In the genomic region with DNA sequence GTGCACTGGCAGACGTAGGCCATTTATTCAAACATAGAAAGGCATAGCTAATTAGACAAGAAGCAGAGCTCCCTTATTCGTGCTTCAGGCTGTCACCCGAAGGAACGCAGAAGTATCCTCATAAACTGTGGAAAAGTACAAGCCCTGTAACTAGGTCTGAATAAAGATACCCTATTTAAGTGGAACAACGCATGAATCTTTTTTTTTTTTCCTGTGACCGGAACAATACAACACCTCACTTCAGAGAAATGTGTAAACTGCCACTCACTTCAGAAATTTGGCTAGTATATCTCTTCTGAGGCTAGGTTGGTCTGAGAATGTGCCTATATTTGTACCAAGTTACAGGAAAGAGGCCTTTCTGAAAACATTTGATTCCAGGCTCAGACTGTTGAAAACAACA, we compare ENCODE assay signal across 22 cellular contexts. TPM values are rescaled to one million over a fixed set of nuclear protein-coding genes. Genes with fewer than 3 reads are reported as not detected.
DNase-seq lines count a peak whose midpoint lies in the region; ATAC-seq and FAIRE-seq lines count a peak whose summit lies in the region.
"Had no signal": no experiment of that assay in that cellular context is flagged by ENCODE, and none has a peak within 500 bp of the region (broad histone marks: within the 10 kb centered on the region; RNA-seq: fewer than 3 reads in every experiment).

No MANE protein-coding gene starts in this region.

- H3K36me3 ChIP-seq in small intestine (ENCODE audit: control insufficient read depth in 2 of 2, insufficient read depth in 2 of 2, low read length in 2 of 2) = no peaks in the 10 kb centered on the region
- H3K36me3 ChIP-seq: BE2C had no signal

- H3K27me3 ChIP-seq in small intestine (ENCODE audit: control insufficient read depth in 2 of 2, insufficient read depth in 2 of 2, low read length in 2 of 2) = no peaks in the 10 kb centered on the region
- H3K27me3 ChIP-seq: BE2C, dorsolateral prefrontal cortex, testis had no signal

- no peak for FAIRE-seq in small intestine (lab: Jason Lieb, UNC)
- FAIRE-seq: G401.6 had no signal

- H3K9me3 Mint-ChIP-seq in activated CD4-positive, alpha-beta T cell treated with anti-CD3 and anti-CD28 coated beads, Interleukin-2, amount 10 ng/mL, durations not matched to agents 24 days and 14 days = peaks cover 11% of the 10 kb centered on the region
- peaks cover 6% of the 10 kb centered on the region for H3K9me3 Mint-ChIP-seq in T-helper 2 cell treated with Interferon-gamma antibody and Interleukin-4, amounts not matched to agents 5 μg/mL and 100 μg/mL, for 36 hours

- no peaks in the 10 kb centered on the region for H3K36me3 Mint-ChIP-seq in activated CD4-positive, alpha-beta T cell treated with anti-CD3 and anti-CD28 coated beads, Interleukin-2, amount 10 ng/mL, durations not matched to agents 24 days and 14 days (ENCODE audit: low read depth)
- H3K36me3 Mint-ChIP-seq in T-helper 2 cell treated with Interferon-gamma antibody and Interleukin-4, amounts not matched to agents 5 μg/mL and 100 μg/mL, for 36 hours (ENCODE audit: low read depth) = peaks cover 10% of the 10 kb centered on the region

- H3K27ac Mint-ChIP-seq in activated CD4-positive, alpha-beta T cell treated with anti-CD3 and anti-CD28 coated beads, Interleukin-2, amount 10 ng/mL, durations not matched to agents 24 days and 14 days = peak overlapping the region; percentile 78
- peak overlapping the region; percentile 72 for H3K27ac Mint-ChIP-seq in T-helper 2 cell treated with Interferon-gamma antibody and Interleukin-4, amounts not matched to agents 5 μg/mL and 100 μg/mL, for 36 hours

- intact Hi-C loops in activated CD4-positive, alpha-beta T cell treated with anti-CD3 and anti-CD28 coated beads, Interleukin-2, amount 10 ng/mL, durations not matched to agents 24 days and 14 days (cut with micrococcal nuclease) = loop anchor here (1.0 kb wide), 1 partner anchor 8 kb away; a partner anchor contains a TSS
- intact Hi-C loops in Right ventricle myocardium superior (cut with DNase I) = no loop called here

- WGBS in small intestine, 3 donors = 82 to 93% (median 90%) methylated on average over 6 of the region's 6 CpGs

- ATAC-seq in Right ventricle myocardium superior (ENCODE audit: poor library complexity) = peak; percentile 67
- no peak for ATAC-seq in GM18870 (IDR thresholded peaks at IDR 0.05; ENCODE audit: unreplicated experiment)
- ATAC-seq: esophagus mucosa had no signal

- no peaks in the 10 kb centered on the region for H3K27me3 Mint-ChIP-seq in activated CD4-positive, alpha-beta T cell treated with anti-CD3 and anti-CD28 coated beads, Interleukin-2, amount 10 ng/mL, durations not matched to agents 24 days and 14 days
- no peaks in the 10 kb centered on the region for H3K27me3 Mint-ChIP-seq in T-helper 2 cell treated with Interferon-gamma antibody and Interleukin-4, amounts not matched to agents 5 μg/mL and 100 μg/mL, for 36 hours (ENCODE audit: low read depth)

- H3K4me3 Mint-ChIP-seq in activated CD4-positive, alpha-beta T cell treated with anti-CD3 and anti-CD28 coated beads, Interleukin-2, amount 10 ng/mL, durations not matched to agents 24 days and 14 days = peak overlapping the region; percentile 37
- peak overlapping the region; percentile 58 for H3K4me3 Mint-ChIP-seq in T-helper 2 cell treated with Interferon-gamma antibody and Interleukin-4, amounts not matched to agents 5 μg/mL and 100 μg/mL, for 36 hours

- DNase-seq in activated CD4-positive, alpha-beta T cell treated with anti-CD3 and anti-CD28 coated beads, Interleukin-2, amount 10 ng/mL, durations not matched to agents 24 days and 14 days = peak; percentile 60
- no peak for DNase-seq in activated CD4-positive, alpha-beta T cell treated with anti-CD3 and anti-CD28 coated beads for 4 hours
- no peak for DNase-seq in T-helper 2 cell treated with Interferon-gamma antibody and Interleukin-4, amounts not matched to agents 5 μg/mL and 100 μg/mL, for 36 hours (ENCODE audit: low spot score)
- DNase-seq in Right ventricle myocardium superior (no peak), small intestine (no peak), NCI-H2196 (lab: John Stamatoyannopoulos, UW; ENCODE audit: unreplicated experiment) (no peak), substantia nigra (lab: John Stamatoyannopoulos, UW) (no peak)
- DNase-seq: 8988T; BE2C; dorsolateral prefrontal cortex; MV-4-11; NCI-H187 treated with DMSO at 0.1 percent for 48 hours; NCI-H446; RPMI8226; stimulated activated CD4-positive, alpha-beta T cell treated with anti-CD3 and anti-CD28 coated beads, Interleukin-4, amount 100 ng/mL, for 24 hours; testis had no signal

- no peaks in the 10 kb centered on the region for H3K9me3 ChIP-seq in small intestine (ENCODE audit: control insufficient read depth, low read depth)
- H3K9me3 ChIP-seq: BE2C, testis had no signal

- H3K4me3 ChIP-seq in small intestine (ENCODE audit: low read depth in 1 of 2, low read length in 2 of 2) = no peak overlapping the region
- H3K4me3 ChIP-seq: dorsolateral prefrontal cortex, lung, skin epidermis, testis had no signal

- H3K27ac ChIP-seq in small intestine (ENCODE audit: low read depth in 1 of 2, low read length in 1 of 2) = peak overlapping the region; percentile 32 to 66
- no peak overlapping the region for H3K27ac ChIP-seq in substantia nigra (ENCODE audit: low read depth, low read length, poor library complexity, severe bottlenecking)
- H3K27ac ChIP-seq: parathyroid adenoma, testis had no signal

- H3K4me1 ChIP-seq in small intestine (ENCODE audit: control insufficient read depth in 2 of 2, insufficient read depth in 1 of 2, low read depth in 1 of 2, low read length in 1 of 2) = no peaks in the 10 kb centered on the region
- H3K4me1 ChIP-seq: BE2C, parathyroid adenoma, testis had no signal

- peaks cover 49% of the 10 kb centered on the region for H3K4me1 Mint-ChIP-seq in activated CD4-positive, alpha-beta T cell treated with anti-CD3 and anti-CD28 coated beads, Interleukin-2, amount 10 ng/mL, durations not matched to agents 24 days and 14 days
- H3K4me1 Mint-ChIP-seq in T-helper 2 cell treated with Interferon-gamma antibody and Interleukin-4, amounts not matched to agents 5 μg/mL and 100 μg/mL, for 36 hours (ENCODE audit: low read depth) = peaks cover 60% of the 10 kb centered on the region

RNA-seq across cellular contexts. Expression of a gene that starts 8.0 kb away (rescaled TPM):
- total RNA-seq in activated CD4-positive, alpha-beta T cell treated with anti-CD3 and anti-CD28 coated beads, Interleukin-2, amount 10 ng/mL, durations not matched to agents 24 days and 14 days = 36.2 and 36.5 TPM in 2 replicates
- 21.1 TPM for total RNA-seq in Right ventricle myocardium superior
- polyA plus RNA-seq in small intestine = 10 to 100 TPM in 1 of 3 donors, 1 to 10 TPM in 2; 4.9 to 13.9 (median 6.5) TPM
